ENCODE assay signal across 9 cellular contexts in the genomic region with DNA sequence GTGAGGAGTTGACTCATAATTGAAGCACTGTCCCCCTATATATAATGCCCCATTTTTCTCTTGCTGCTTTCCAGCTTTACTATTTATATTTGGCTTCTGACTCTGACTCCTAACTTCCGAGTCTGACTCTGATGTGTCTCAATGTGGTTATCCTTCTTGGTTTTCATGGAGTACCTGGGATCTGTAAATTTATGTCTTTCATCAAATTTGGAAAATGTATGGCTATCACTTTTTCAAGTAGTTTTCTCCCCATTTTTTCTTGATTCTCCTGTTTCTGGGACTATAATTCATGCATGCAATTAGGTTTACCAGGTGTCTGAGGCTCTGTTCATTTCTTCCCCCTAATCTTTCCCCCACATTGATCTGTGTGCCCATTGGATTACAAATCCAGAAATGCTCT.
"Had no signal": no experiment of that assay in that cellular context is flagged by ENCODE, and none has a peak within 500 bp of the region (broad histone marks: within the 10 kb centered on the region; RNA-seq: fewer than 3 reads in every experiment).

No MANE protein-coding gene starts in this region.

- H3K27ac Mint-ChIP-seq: GM23338, H9, HFFc6 had no signal

- H3K9me3 Mint-ChIP-seq: GM23338 had no signal

- H3K27ac ChIP-seq: GM23248 had no signal

- H3K36me3 ChIP-seq: HAP-1 had no signal

- H3K4me3 ChIP-seq: GM23248, GM23338, HAP-1 had no signal

- H3K4me1 ChIP-seq: HAP-1 had no signal

- H3K9me3 ChIP-seq: HAP-1 had no signal

- ATAC-seq: GM23338, HCT116 had no signal

- DNase-seq: GM23248, GOT3, H7, H9, HCEC 1CT, HFFc6 had no signal

- H3K4me1 Mint-ChIP-seq: H9 had no signal

- H3K4me3 Mint-ChIP-seq: GM23338, H9, HFFc6 had no signal
